2 cellular contexts compared by ENCODE assay signal in the genomic region with DNA sequence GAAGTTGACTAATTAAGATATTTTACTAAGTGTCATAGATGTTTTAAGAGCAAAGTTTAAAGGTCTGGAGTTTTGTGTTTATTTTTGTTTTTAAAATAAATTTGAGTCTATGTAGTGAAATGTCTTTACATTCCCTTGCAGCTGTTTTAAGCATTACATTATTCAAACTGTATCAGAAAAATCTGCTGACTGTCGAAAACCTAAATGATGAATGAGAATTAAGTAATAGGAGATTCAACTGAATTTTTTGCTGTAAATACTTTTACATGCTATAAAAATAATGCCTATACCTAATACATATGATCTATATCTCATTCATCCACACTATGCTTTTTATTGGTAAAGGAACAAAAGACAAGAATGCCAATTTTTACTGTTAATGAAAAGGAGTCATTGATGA.
TF ChIP-seq lines count a peak whose summit lies in the region.

No MANE protein-coding gene starts in this region.

TF ChIP-seq in HepG2, 621 proteins besides CTCF, POLR2A, EP300 and RAD21 (continued from another document):
- TF ChIP-seq PRDM10 (CRISPR knock-in tag; IDR thresholded peaks at IDR 0.05; ENCODE audit: low read depth) (no peak), MAFK (conservative IDR thresholded peaks at IDR 0.05 in 1 of 2, IDR thresholded peaks at IDR 0.05 in 1 of 2; ENCODE audit: low read length in 2 of 2) (peak in 1 of 2 experiments; percentile 68; a peak in 3 of 4 replicates), ZNF574 (CRISPR knock-in tag; IDR thresholded peaks at IDR 0.05) (no peak), MTA3 (CRISPR knock-in tag; IDR thresholded peaks at IDR 0.05) (no peak), SIX1 (CRISPR knock-in tag; IDR thresholded peaks at IDR 0.05; ENCODE audit: borderline replicate concordance) (no peak), NFE2L1 (CRISPR knock-in tag; IDR thresholded peaks at IDR 0.05; ENCODE audit: borderline replicate concordance) (no peak), PHF8 (CRISPR knock-in tag; IDR thresholded peaks at IDR 0.05) (no peak), ZBTB7B (CRISPR knock-in tag; IDR thresholded peaks at IDR 0.05) (no peak), ZNF17 (CRISPR knock-in tag; IDR thresholded peaks at IDR 0.05) (no peak), ZNF580 (CRISPR knock-in tag; IDR thresholded peaks at IDR 0.05; ENCODE audit: borderline replicate concordance, low read depth) (no peak), MAFF (IDR thresholded peaks at IDR 0.05; ENCODE audit: low read depth, low read length) (peak; percentile 53; the same call in 1 of the 2 replicates), CREB3 (CRISPR knock-in tag; IDR thresholded peaks at IDR 0.05) (no peak)

TF ChIP-seq in K562, 482 proteins besides CTCF, POLR2A, EP300 and RAD21 (continued from another document):
- TF ChIP-seq THAP12 (CRISPR knock-in tag; IDR thresholded peaks at IDR 0.05) (no peak), TAF9B (IDR thresholded peaks at IDR 0.05; ENCODE audit: partially characterized antibody) (no peak), ZNF316 (IDR thresholded peaks at IDR 0.05) (peak; percentile 65; the same call in 1 of the 2 replicates), JUN (IDR thresholded peaks at IDR 0.05; ENCODE audit: borderline replicate concordance, low read depth, low read length) (no peak), JUN (CRISPR knock-in tag; IDR thresholded peaks at IDR 0.05; ENCODE audit: borderline replicate concordance) (no peak), HSF4 (CRISPR knock-in tag; IDR thresholded peaks at IDR 0.05; ENCODE audit: borderline replicate concordance) (no peak)
